In the genomic region with DNA sequence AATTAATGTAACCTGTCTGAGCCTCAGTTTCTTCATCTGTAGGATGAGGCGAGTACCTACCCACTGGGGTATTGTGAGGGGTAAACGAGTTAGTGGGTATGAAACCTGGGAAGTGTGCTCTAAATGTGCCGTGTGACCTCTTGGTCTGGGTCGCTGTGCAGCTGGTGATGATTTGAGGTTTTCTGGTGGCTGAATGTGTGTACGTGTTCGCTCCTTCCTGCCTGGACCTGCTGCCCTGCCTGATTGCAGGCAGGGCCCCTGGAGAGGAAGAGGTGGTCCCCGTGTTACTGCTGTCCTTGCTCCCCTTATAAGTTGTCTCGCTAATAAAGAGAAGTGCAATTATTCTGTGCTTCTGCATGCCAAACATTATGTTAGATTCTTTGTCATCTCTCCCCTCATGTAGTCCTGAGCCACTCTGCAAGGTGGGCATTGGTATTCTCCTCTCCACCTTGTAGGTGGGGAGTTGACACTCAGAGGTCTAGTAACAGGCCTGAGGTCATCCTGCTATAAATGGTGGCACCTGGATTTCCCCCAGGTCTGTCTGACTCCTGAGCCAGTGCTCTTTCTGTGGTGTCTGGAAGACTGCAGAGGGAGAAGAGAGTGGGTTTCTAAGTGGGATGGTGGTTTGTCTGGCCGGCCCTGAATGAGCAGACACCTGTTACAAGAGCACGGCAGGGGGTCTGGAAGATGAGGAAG, we compare ENCODE assay signal across 11 cellular contexts. TPM values are rescaled to one million over a fixed set of nuclear protein-coding genes. Genes with fewer than 3 reads are reported as not detected.
DNase-seq lines count a peak whose midpoint lies in the region; ATAC-seq and TF ChIP-seq lines count a peak whose summit lies in the region.
"Had no signal": no experiment of that assay in that cellular context is flagged by ENCODE, and none has a peak within 500 bp of the region (broad histone marks: within the 10 kb centered on the region; RNA-seq: fewer than 3 reads in every experiment).

No MANE protein-coding gene starts in this region.

- POLR2A ChIA-PET in activated CD8-positive, alpha-beta T cell treated with anti-CD3 and anti-CD28 coated beads for 36 hours (lab: Charles Lee) = no interaction called here
- POLR2A ChIA-PET in PC-9 (lab: Charles Lee; ENCODE audit: unreplicated experiment) = no interaction called here

- no peak overlapping the region for H3K27ac ChIP-seq in substantia nigra (ENCODE audit: low read depth, low read length, poor library complexity, severe bottlenecking)
- H3K27ac ChIP-seq in PC-9 = no peak overlapping the region
- H3K27ac ChIP-seq: A549 had no signal

- H3K36me3 Mint-ChIP-seq in activated naive CD8-positive, alpha-beta T cell treated with anti-CD3 and anti-CD28 coated beads for 36 hours = no peaks in the 10 kb centered on the region
- H3K36me3 Mint-ChIP-seq in activated naive CD8-positive, alpha-beta T cell treated with anti-CD3 and anti-CD28 coated beads, Interleukin-2, amount 50 U/mL, for 24 hours (ENCODE audit: low read depth) = peaks cover 1% of the 10 kb centered on the region
- H3K36me3 Mint-ChIP-seq in activated CD8-positive, alpha-beta T cell treated with anti-CD3 and anti-CD28 coated beads for 36 hours (ENCODE audit: low read depth) = peaks cover 4% of the 10 kb centered on the region
- no peaks in the 10 kb centered on the region for H3K36me3 Mint-ChIP-seq in stimulated activated effector memory CD8-positive, alpha-beta T cell treated with anti-CD3 and anti-CD28 coated beads, Interleukin-12 subunit alpha, Interleukin-12 subunit beta, amount 100 ng/mL, for 72 hours

- DNase-seq in activated naive CD8-positive, alpha-beta T cell treated with anti-CD3 and anti-CD28 coated beads for 36 hours = no peak
- DNase-seq in activated naive CD8-positive, alpha-beta T cell treated with anti-CD3 and anti-CD28 coated beads, Interleukin-2, amount 50 U/mL, for 24 hours = no peak
- no peak for DNase-seq in activated CD8-positive, alpha-beta T cell treated with anti-CD3 and anti-CD28 coated beads for 36 hours
- no peak for DNase-seq in stimulated activated effector memory CD8-positive, alpha-beta T cell treated with anti-CD3 and anti-CD28 coated beads, Interleukin-12 subunit alpha, Interleukin-12 subunit beta, amount 100 ng/mL, for 72 hours (ENCODE audit: low spot score in 2 of 2)
- DNase-seq in substantia nigra (lab: John Stamatoyannopoulos, UW) (no peak), cortex of kidney (lab: John Stamatoyannopoulos, UW) (no peak), PC-9 (no peak)

- no peak for ATAC-seq in activated naive CD8-positive, alpha-beta T cell treated with anti-CD3 and anti-CD28 coated beads, Interleukin-2, amount 50 U/mL, for 24 hours
- ATAC-seq in HG02943 (IDR thresholded peaks at IDR 0.05; ENCODE audit: low read depth, unreplicated experiment) = peak; percentile 59
- peak; percentile 34 for ATAC-seq in activated CD8-positive, alpha-beta T cell treated with anti-CD3 and anti-CD28 coated beads for 36 hours
- peak; percentile 42 for ATAC-seq in stimulated activated effector memory CD8-positive, alpha-beta T cell treated with anti-CD3 and anti-CD28 coated beads, Interleukin-12 subunit alpha, Interleukin-12 subunit beta, amount 100 ng/mL, for 72 hours
- ATAC-seq: A549 had no signal

- no peak overlapping the region for H3K4me3 Mint-ChIP-seq in activated naive CD8-positive, alpha-beta T cell treated with anti-CD3 and anti-CD28 coated beads for 36 hours
- H3K4me3 Mint-ChIP-seq in activated naive CD8-positive, alpha-beta T cell treated with anti-CD3 and anti-CD28 coated beads, Interleukin-2, amount 50 U/mL, for 24 hours = no peak overlapping the region
- no peak overlapping the region for H3K4me3 Mint-ChIP-seq in activated CD8-positive, alpha-beta T cell treated with anti-CD3 and anti-CD28 coated beads for 36 hours
- H3K4me3 Mint-ChIP-seq in stimulated activated effector memory CD8-positive, alpha-beta T cell treated with anti-CD3 and anti-CD28 coated beads, Interleukin-12 subunit alpha, Interleukin-12 subunit beta, amount 100 ng/mL, for 72 hours = no peak overlapping the region
- H3K4me3 Mint-ChIP-seq: activated naive CD4-positive, alpha-beta T cell treated with anti-CD3 and anti-CD28 coated beads, Interleukin-2, amount 50 U/mL, for 24 hours had no signal

- H3K4me1 ChIP-seq in PC-9 (replicated peaks; ENCODE audit: insufficient read depth) = peaks cover 14% of the 10 kb centered on the region

- H3K4me1 Mint-ChIP-seq in activated naive CD8-positive, alpha-beta T cell treated with anti-CD3 and anti-CD28 coated beads for 36 hours = peaks cover 42% of the 10 kb centered on the region
- H3K4me1 Mint-ChIP-seq in activated naive CD8-positive, alpha-beta T cell treated with anti-CD3 and anti-CD28 coated beads, Interleukin-2, amount 50 U/mL, for 24 hours = peaks cover 43% of the 10 kb centered on the region
- H3K4me1 Mint-ChIP-seq in activated CD8-positive, alpha-beta T cell treated with anti-CD3 and anti-CD28 coated beads for 36 hours (ENCODE audit: low read depth) = peaks cover 45% of the 10 kb centered on the region
- H3K4me1 Mint-ChIP-seq in stimulated activated effector memory CD8-positive, alpha-beta T cell treated with anti-CD3 and anti-CD28 coated beads, Interleukin-12 subunit alpha, Interleukin-12 subunit beta, amount 100 ng/mL, for 72 hours = peaks cover 43% of the 10 kb centered on the region

- H3K9me3 ChIP-seq in PC-9 (ENCODE audit: insufficient read depth, low read depth) = no peaks in the 10 kb centered on the region
- H3K9me3 ChIP-seq: A549 had no signal

- BruUV-seq in PC-9 (replicated peaks; lab: Mats Ljungman, UMichigan) = no TSS peak

- H3K9me3 Mint-ChIP-seq in activated naive CD8-positive, alpha-beta T cell treated with anti-CD3 and anti-CD28 coated beads for 36 hours = no peaks in the 10 kb centered on the region
- H3K9me3 Mint-ChIP-seq in activated naive CD8-positive, alpha-beta T cell treated with anti-CD3 and anti-CD28 coated beads, Interleukin-2, amount 50 U/mL, for 24 hours = no peaks in the 10 kb centered on the region
- H3K9me3 Mint-ChIP-seq in activated CD8-positive, alpha-beta T cell treated with anti-CD3 and anti-CD28 coated beads for 36 hours = no peaks in the 10 kb centered on the region
- H3K9me3 Mint-ChIP-seq in stimulated activated effector memory CD8-positive, alpha-beta T cell treated with anti-CD3 and anti-CD28 coated beads, Interleukin-12 subunit alpha, Interleukin-12 subunit beta, amount 100 ng/mL, for 72 hours = no peaks in the 10 kb centered on the region
- H3K9me3 Mint-ChIP-seq: activated naive CD4-positive, alpha-beta T cell treated with anti-CD3 and anti-CD28 coated beads, Interleukin-2, amount 50 U/mL, for 24 hours had no signal

- no peak overlapping the region for H3K4me2 ChIP-seq in PC-9
- H3K4me2 ChIP-seq: A549 had no signal

- H3K79me2 ChIP-seq in PC-9 (ENCODE audit: low read depth) = peaks cover 82% of the 10 kb centered on the region

- CTCF ChIA-PET in activated CD8-positive, alpha-beta T cell treated with anti-CD3 and anti-CD28 coated beads for 36 hours (lab: Charles Lee) = no interaction called here
- CTCF ChIA-PET in PC-9 (lab: Charles Lee) = no interaction called here

- H3K4me3 ChIP-seq in PC-9 = no peak overlapping the region
- H3K4me3 ChIP-seq: A549 had no signal

- H2AFZ ChIP-seq in PC-9 = no peak overlapping the region

- H3K27me3 ChIP-seq in PC-9 (ENCODE audit: insufficient read depth, low read depth) = no peaks in the 10 kb centered on the region

- no peaks in the 10 kb centered on the region for H3K9me2 ChIP-seq in PC-9 (ENCODE audit: insufficient read depth)

- TF ChIP-seq CTCF in activated CD8-positive, alpha-beta T cell treated with anti-CD3 and anti-CD28 coated beads for 36 hours (IDR thresholded peaks at IDR 0.05) = no peak
- TF ChIP-seq CTCF in PC-9 (conservative IDR thresholded peaks at IDR 0.05) = no peak

- no peaks in the 10 kb centered on the region for H3F3A ChIP-seq in PC-9 (ENCODE audit: insufficient read depth, low read depth)

- H4K20me1 ChIP-seq in PC-9 (ENCODE audit: insufficient read depth) = peaks cover 24% of the 10 kb centered on the region

- intact Hi-C loops in activated CD8-positive, alpha-beta T cell treated with anti-CD3 and anti-CD28 coated beads for 36 hours (cut with micrococcal nuclease) = no loop called here
- intact Hi-C loops in PC-9 (cut with micrococcal nuclease; ENCODE audit: unreplicated experiment) = no loop called here

- peak overlapping the region; percentile 43 for H3K27ac Mint-ChIP-seq in activated naive CD8-positive, alpha-beta T cell treated with anti-CD3 and anti-CD28 coated beads for 36 hours
- H3K27ac Mint-ChIP-seq in activated naive CD8-positive, alpha-beta T cell treated with anti-CD3 and anti-CD28 coated beads, Interleukin-2, amount 50 U/mL, for 24 hours = no peak overlapping the region
- peak overlapping the region; percentile 24 for H3K27ac Mint-ChIP-seq in activated CD8-positive, alpha-beta T cell treated with anti-CD3 and anti-CD28 coated beads for 36 hours
- H3K27ac Mint-ChIP-seq in stimulated activated effector memory CD8-positive, alpha-beta T cell treated with anti-CD3 and anti-CD28 coated beads, Interleukin-12 subunit alpha, Interleukin-12 subunit beta, amount 100 ng/mL, for 72 hours = peak overlapping the region; percentile 20
- H3K27ac Mint-ChIP-seq: activated naive CD4-positive, alpha-beta T cell treated with anti-CD3 and anti-CD28 coated beads, Interleukin-2, amount 50 U/mL, for 24 hours had no signal

- no peaks in the 10 kb centered on the region for H3K27me3 Mint-ChIP-seq in activated naive CD8-positive, alpha-beta T cell treated with anti-CD3 and anti-CD28 coated beads for 36 hours
- H3K27me3 Mint-ChIP-seq in activated naive CD8-positive, alpha-beta T cell treated with anti-CD3 and anti-CD28 coated beads, Interleukin-2, amount 50 U/mL, for 24 hours = no peaks in the 10 kb centered on the region
- no peaks in the 10 kb centered on the region for H3K27me3 Mint-ChIP-seq in activated CD8-positive, alpha-beta T cell treated with anti-CD3 and anti-CD28 coated beads for 36 hours
- H3K27me3 Mint-ChIP-seq: activated naive CD4-positive, alpha-beta T cell treated with anti-CD3 and anti-CD28 coated beads, Interleukin-2, amount 50 U/mL, for 24 hours had no signal

- H3K36me3 ChIP-seq in PC-9 (ENCODE audit: low read depth) = 0 out of 2 replicates have a peak, but pooled peaks cover 4% of the 10 kb centered on the region

RNA-seq across cellular contexts. Expression of a gene that starts 15.7 kb away (rescaled TPM):
- 10 to 100 TPM; 17.8 to 23.2 TPM for total RNA-seq in activated naive CD8-positive, alpha-beta T cell treated with anti-CD3 and anti-CD28 coated beads for 36 hours
- total RNA-seq in activated CD8-positive, alpha-beta T cell treated with anti-CD3 and anti-CD28 coated beads for 36 hours = 10 to 100 TPM; 17.9 to 19.0 TPM
- total RNA-seq in PC-9 (2021) = 31.7 and 32.1 TPM in 2 replicates

RNA-seq across cellular contexts. Expression of a gene that starts 55.0 kb away (rescaled TPM):
- total RNA-seq in activated naive CD8-positive, alpha-beta T cell treated with anti-CD3 and anti-CD28 coated beads for 36 hours = not detected
- total RNA-seq in activated CD8-positive, alpha-beta T cell treated with anti-CD3 and anti-CD28 coated beads for 36 hours = not detected
- not detected in 2 replicates for total RNA-seq in PC-9 (2021)
- total RNA-seq: epithelial cell of proximal tubule had no signal
